In genomic region chr17:42424991-42425610, GRCh38 we compare ENCODE assay signal across 18 cellular contexts. TPM values are rescaled to one million over a fixed set of nuclear protein-coding genes. Genes with fewer than 3 reads are reported as not detected.
DNase-seq lines count a peak whose midpoint lies in the region; ATAC-seq, FAIRE-seq and TF ChIP-seq lines count a peak whose summit lies in the region.
"Had no signal": no experiment of that assay in that cellular context is flagged by ENCODE, and none has a peak within 500 bp of the region (broad histone marks: within the 10 kb centered on the region; RNA-seq: fewer than 3 reads in every experiment).

No MANE protein-coding gene starts in this region.

- no peak for FAIRE-seq in A549 (lab: Jason Lieb, UNC)
- FAIRE-seq: frontal cortex had no signal

- H3K27me3 Mint-ChIP-seq in HFFc6 (ENCODE audit: insufficient read depth) (peaks cover 6% of the 10 kb centered on the region), endodermal cell (ENCODE audit: insufficient read depth) (peaks cover 60% of the 10 kb centered on the region)

- no peaks in the 10 kb centered on the region for H4K20me1 ChIP-seq in PC-3 (ENCODE audit: low read length)

- H3K27me3 ChIP-seq in endodermal cell (ENCODE audit: control insufficient read depth, insufficient read depth, low read length, poor library complexity, severe bottlenecking) (peaks cover 64% of the 10 kb centered on the region), PC-3 (ENCODE audit: low read length) (no peaks in the 10 kb centered on the region)
- H3K27me3 ChIP-seq: ovary had no signal

- TF ChIP-seq CTCF in A549 (IDR thresholded peaks at IDR 0.05), result no peak
- no peak for TF ChIP-seq CTCF in HFFc6 (IDR thresholded peaks at IDR 0.05)
- TF ChIP-seq CTCF in endodermal cell (conservative IDR thresholded peaks at IDR 0.05), result no peak
- no peak for TF ChIP-seq CTCF in PC-3 (conservative IDR thresholded peaks at IDR 0.05; ENCODE audit: low read depth, low read length)

- DNase-seq in A549 (ENCODE audit: low read depth in 1 of 2, low spot score in 1 of 2) (no peak), HFFc6 (no peak), endodermal cell (peak; percentile 49), posterior vena cava (ENCODE audit: low spot score) (peak; percentile 48), putamen (ENCODE audit: low spot score) (no peak), PC-3 (no peak), NCI-H1694 (lab: John Stamatoyannopoulos, UW) (no peak), COLO829 (ENCODE audit: low spot score) (no peak)
- DNase-seq: activated CD4-positive, alpha-beta T cell treated with anti-CD3 and anti-CD28 coated beads, Interleukin-2, amount 10 ng/mL, durations not matched to agents 7 days and 5 days; CD8-positive, alpha-beta memory T cell; KBM-7; left cardiac atrium; NCI-H1048; NCI-H524 treated with DMSO at 0.1 percent for 48 hours; ovary; transverse colon had no signal

- no TSS peak for BruUV-seq in PC-3 (replicated peaks; lab: Mats Ljungman, UMichigan)

- TF ChIP-seq RAD21 in A549 (conservative IDR thresholded peaks at IDR 0.05 in 1 of 2, IDR thresholded peaks at IDR 0.05 in 1 of 2), result no peak

- H3K9ac ChIP-seq in endodermal cell (ENCODE audit: extremely low read depth, low read length, poor library complexity, severe bottlenecking) (no peak overlapping the region), PC-3 (ENCODE audit: low read length) (no peak overlapping the region)

- H3K4me3 Mint-ChIP-seq in HFFc6, result peak overlapping the region; percentile 56; the same call in 1 of the 2 replicates
- H3K4me3 Mint-ChIP-seq in endodermal cell, result no peak overlapping the region
- H3K4me3 Mint-ChIP-seq: activated CD4-positive, alpha-beta T cell treated with anti-CD3 and anti-CD28 coated beads, Interleukin-2, amount 10 ng/mL, durations not matched to agents 7 days and 5 days had no signal

- H3K4me1 ChIP-seq in A549 (peaks cover 50% of the 10 kb centered on the region), endodermal cell (ENCODE audit: control insufficient read depth, insufficient read depth, low read length) (no peaks in the 10 kb centered on the region), PC-3 (ENCODE audit: insufficient read depth, low read length) (no peaks in the 10 kb centered on the region)

- peaks cover 31% of the 10 kb centered on the region for H3K36me3 Mint-ChIP-seq in HFFc6 (ENCODE audit: low read depth)
- H3K36me3 Mint-ChIP-seq in endodermal cell (ENCODE audit: low read depth), result no peaks in the 10 kb centered on the region
- H3K36me3 Mint-ChIP-seq: CD8-positive, alpha-beta memory T cell had no signal

- no peaks in the 10 kb centered on the region for H3K36me3 ChIP-seq in endodermal cell (ENCODE audit: control insufficient read depth, insufficient read depth, low read length)
- no peaks in the 10 kb centered on the region for H3K36me3 ChIP-seq in PC-3 (ENCODE audit: low read depth, low read length)
- H3K36me3 ChIP-seq: ovary, transverse colon had no signal

- H2AFZ ChIP-seq in PC-3 (ENCODE audit: low read length), result no peak overlapping the region

- CTCF ChIA-PET in A549 (lab: Yijun Ruan, JAX) (interaction anchor here (0.6 to 12.1 kb wide), 4 partner anchors 19 to 379 kb away, joined by 4 to 213 read pairs (median 112); no protein-coding TSS in a partner anchor), PC-3 (lab: Charles Lee) (no interaction called here)

- no peaks in the 10 kb centered on the region for H3K9me2 ChIP-seq in PC-3 (replicated peaks; ENCODE audit: low read length)

- TF ChIP-seq EP300 in A549 (IDR thresholded peaks at IDR 0.05), result no peak

- no peaks in the 10 kb centered on the region for H3F3A ChIP-seq in PC-3 (ENCODE audit: low read length, unreplicated experiment)

- no peaks in the 10 kb centered on the region for H3K9me3 ChIP-seq in A549
- H3K9me3 ChIP-seq in endodermal cell (ENCODE audit: control insufficient read depth, low read length), result no peaks in the 10 kb centered on the region
- no peaks in the 10 kb centered on the region for H3K9me3 ChIP-seq in PC-3 (ENCODE audit: low read length)
- H3K9me3 ChIP-seq: ovary, transverse colon had no signal

- TF ChIP-seq POLR2A in A549 (IDR thresholded peaks at IDR 0.05; ENCODE audit: low read length), result no peak

- H3K4me3 ChIP-seq in A549, result no peak overlapping the region
- no peak overlapping the region for H3K4me3 ChIP-seq in endodermal cell (ENCODE audit: low read length)
- no peak overlapping the region for H3K4me3 ChIP-seq in PC-3 (ENCODE audit: low read length)
- H3K4me3 ChIP-seq: ovary, smooth muscle cell, transverse colon had no signal

- 82% methylated on average over 4 of the region's 4 CpGs for WGBS in A549 (ENCODE audit: missing lambda C conversion rate)
- 95 to 100% methylated on average over 1 to 4 of the region's 4 CpGs for WGBS in endodermal cell (ENCODE audit: insufficient coverage in 1 of 2, insufficient read length in 1 of 2), 2 experiments

- H3K27ac Mint-ChIP-seq in HFFc6 (peak overlapping the region; percentile 64), endodermal cell (no peak overlapping the region)
- H3K27ac Mint-ChIP-seq: activated CD4-positive, alpha-beta T cell treated with anti-CD3 and anti-CD28 coated beads, Interleukin-2, amount 10 ng/mL, durations not matched to agents 7 days and 5 days had no signal

- no peaks in the 10 kb centered on the region for H3K79me2 ChIP-seq in PC-3 (ENCODE audit: low read length)

- H3K4me2 ChIP-seq in A549, result 0 out of 3 replicates have a peak overlapping the region, but pooled peaks have one; percentile 1
- no peak overlapping the region for H3K4me2 ChIP-seq in PC-3 (ENCODE audit: low read length)
- H3K4me2 ChIP-seq: smooth muscle cell had no signal

- no peak for ATAC-seq in A549
- ATAC-seq in PC-3, result no peak
- ATAC-seq: left cardiac atrium had no signal

- H3K4me1 Mint-ChIP-seq in HFFc6 (ENCODE audit: low read depth) (peaks cover 48% of the 10 kb centered on the region), endodermal cell (peaks cover 10% of the 10 kb centered on the region)

- peaks cover 3% of the 10 kb centered on the region; the same call in 1 of the 2 replicates for H3K9me3 Mint-ChIP-seq in HFFc6
- no peaks in the 10 kb centered on the region for H3K9me3 Mint-ChIP-seq in endodermal cell
- H3K9me3 Mint-ChIP-seq: activated CD4-positive, alpha-beta T cell treated with anti-CD3 and anti-CD28 coated beads, Interleukin-2, amount 10 ng/mL, durations not matched to agents 7 days and 5 days; CD8-positive, alpha-beta memory T cell had no signal

- intact Hi-C loops in posterior vena cava (cut with DNase I) (loop anchor here in 1 of 2 donors (5.0 kb wide), 1 partner anchor 97 kb away; no protein-coding TSS in a partner anchor), PC-3 (cut with micrococcal nuclease) (no loop called here)

- H3K27ac ChIP-seq in A549 (peak overlapping the region; percentile 2 to 67; a peak in 4 of 6 replicates), endodermal cell (ENCODE audit: low read depth, low read length) (no peak overlapping the region), PC-3 (ENCODE audit: low read length) (no peak overlapping the region)
- H3K27ac ChIP-seq: ovary had no signal

- POLR2A ChIA-PET in A549 (lab: Yijun Ruan, JAX) (no interaction called here), PC-3 (lab: Charles Lee; ENCODE audit: unreplicated experiment) (no interaction called here)

TF ChIP-seq in A549, 52 proteins besides CTCF, POLR2A, EP300 and RAD21 (continues in another document):
- TF ChIP-seq KDM5A (IDR thresholded peaks at IDR 0.05) (no peak), FOSB (CRISPR knock-in tag; IDR thresholded peaks at IDR 0.05) (no peak), NPAS2 (CRISPR knock-in tag; IDR thresholded peaks at IDR 0.05; ENCODE audit: borderline replicate concordance) (no peak), ZNF302 (CRISPR knock-in tag; IDR thresholded peaks at IDR 0.05) (no peak)
- TF ChIP-seq, protein P1, sequence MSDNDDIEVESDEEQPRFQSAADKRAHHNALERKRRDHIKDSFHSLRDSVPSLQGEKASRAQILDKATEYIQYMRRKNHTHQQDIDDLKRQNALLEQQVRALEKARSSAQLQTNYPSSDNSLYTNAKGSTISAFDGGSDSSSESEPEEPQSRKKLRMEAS (IDR thresholded peaks at IDR 0.05), result no peak

RNA-seq across cellular contexts. Expression of gene CAVIN1, which starts 2.0 kb away (rescaled TPM):
- polyA plus RNA-seq in A549 (2011; rRNA removed) (91.4 and 101 TPM in 2 replicates), A549 (2017; fragmentation: RNase III; extraction: RNeasy Plus Mini Kit Qiagen cat#74134 plus additional on column Dnase treatment) (371 to 416 TPM (median 377 TPM) in 3 replicates)
- polyA plus RNA-seq in A549 (2012; cell fraction: cytosol; rRNA removed), result 179 and 201 TPM in 2 replicates
- polyA plus RNA-seq in A549 (2012; cell fraction: nucleus; rRNA removed), result 194 and 208 TPM in 2 replicates
- polyA minus RNA-seq in A549 (2011; rRNA and poly(A)+ RNA removed), result 68.0 and 70.8 TPM in 2 replicates
- total RNA-seq in HFFc6 (2021; fragmentation: NEBNext Ultra II Directional; extraction: Animal tissue kit (Norgen Biotek cat#: 25700)), result 1,000 to 10,000 TPM; 1,059 to 1,221 (median 1,100) TPM
- total RNA-seq in endodermal cell (1 to 10 TPM in 1 of 2 donors, under 1 TPM in 1; 0.51 to 3.1 TPM), posterior vena cava (100 to 1,000 TPM; 733 to 737 TPM), PC-3 (2014; rRNA removed) (0.17 TPM in 1 of 2 replicates, not detected in the other)
- 8.4 TPM for polyA plus RNA-seq in endodermal cell (2013, experiment 1 of 2)
- polyA plus RNA-seq in endodermal cell (2013, experiment 2 of 2), result 8.2 TPM
- polyA plus RNA-seq: CD8-positive, alpha-beta memory T cell had no signal

RNA-seq across cellular contexts. Expression of gene ATP6V0A1, which starts 33.6 kb away (rescaled TPM):
- polyA plus RNA-seq in A549 (2011; rRNA removed), result 33.7 and 59.6 TPM in 2 replicates
- 36.3 and 39.6 TPM in 2 replicates for polyA plus RNA-seq in A549 (2012; cell fraction: cytosol; rRNA removed)
- 219 and 262 TPM in 2 replicates for polyA plus RNA-seq in A549 (2012; cell fraction: nucleus; rRNA removed)
- 25.8 to 27.3 TPM (median 26.7 TPM) in 3 replicates for polyA plus RNA-seq in A549 (2017; fragmentation: RNase III; extraction: RNeasy Plus Mini Kit Qiagen cat#74134 plus additional on column Dnase treatment)
- polyA minus RNA-seq in A549 (2011; rRNA and poly(A)+ RNA removed), result 115 and 146 TPM in 2 replicates
- 10 to 100 TPM; 29.6 to 56.7 (median 37.1) TPM for total RNA-seq in HFFc6 (2021; fragmentation: NEBNext Ultra II Directional; extraction: Animal tissue kit (Norgen Biotek cat#: 25700))
- 10 to 100 TPM; 45.2 to 53.1 TPM for total RNA-seq in endodermal cell
- 47.2 TPM for polyA plus RNA-seq in endodermal cell (2013, experiment 1 of 2)
- 34.8 TPM for polyA plus RNA-seq in endodermal cell (2013, experiment 2 of 2)
- 10 to 100 TPM; 69.6 to 70.1 TPM for total RNA-seq in posterior vena cava
- total RNA-seq in PC-3 (2014; rRNA removed), result 0.07 and 0.35 TPM in 2 replicates

RNA-seq across cellular contexts. Expression of gene STAT3, which starts 36.9 kb away (rescaled TPM):
- 72.8 and 81.9 TPM in 2 replicates for polyA plus RNA-seq in A549 (2011; rRNA removed)
- polyA plus RNA-seq in A549 (2012; cell fraction: cytosol; rRNA removed), result 49.5 and 57.3 TPM in 2 replicates
- polyA plus RNA-seq in A549 (2012; cell fraction: nucleus; rRNA removed), result 80.0 and 101 TPM in 2 replicates
- polyA plus RNA-seq in A549 (2017; fragmentation: RNase III; extraction: RNeasy Plus Mini Kit Qiagen cat#74134 plus additional on column Dnase treatment), result 97.8 to 115 TPM (median 109 TPM) in 3 replicates
- 127 and 145 TPM in 2 replicates for polyA minus RNA-seq in A549 (2011; rRNA and poly(A)+ RNA removed)
- total RNA-seq in HFFc6 (2021; fragmentation: NEBNext Ultra II Directional; extraction: Animal tissue kit (Norgen Biotek cat#: 25700)), result 10 to 100 TPM; 65.3 to 74.5 (median 68.8) TPM
- 10 to 100 TPM; 27.5 to 32.4 TPM for total RNA-seq in endodermal cell
- 37.5 TPM for polyA plus RNA-seq in endodermal cell (2013, experiment 1 of 2)
- 40.2 TPM for polyA plus RNA-seq in endodermal cell (2013, experiment 2 of 2)
- total RNA-seq in posterior vena cava, result 100 to 1,000 TPM; 230 to 241 TPM
- not detected in 2 replicates for total RNA-seq in PC-3 (2014; rRNA removed)

Comparison
In these comparisons a context has a peak if more than half of its experiments do, and no peak if none do; other contexts are left out.
1. DNase-seq: peak in endodermal cell (single experiment) and posterior vena cava (single experiment); none in A549 (0 of 2), HFFc6 (single experiment), putamen (single experiment), PC-3 (single experiment), NCI-H1694 (single experiment) and COLO829 (single experiment).
2. H3K27ac ChIP-seq: peak in A549 (2 of 2); none in endodermal cell (single experiment) and PC-3 (single experiment).
3. RNA of gene CAVIN1, which starts 2.0 kb away (total RNA-seq): 1,059 to 1,221 TPM in HFFc6 and 733 to 737 TPM in posterior vena cava; 0.51 to 3.1 TPM in endodermal cell and 0.17 TPM in PC-3; every median in the first group is over 100 times any median in the second.
4. RNA of gene ATP6V0A1, which starts 33.6 kb away (total RNA-seq): 69.6 to 70.1 TPM in posterior vena cava, 45.2 to 53.1 TPM in endodermal cell and 29.6 to 56.7 TPM in HFFc6; 0.07 to 0.35 TPM in PC-3; every median in the first group is over 10 times any median in the second.
5. RNA of gene STAT3, which starts 36.9 kb away (total RNA-seq): 230 to 241 TPM in posterior vena cava, 65.3 to 74.5 TPM in HFFc6 and 27.5 to 32.4 TPM in endodermal cell; not detected in PC-3; every median in the first group is over 10 times any median in the second.